In genomic region chr3:63693351-63693750, GRCh38 we compare ENCODE assay signal across 38 cellular contexts. TPM values are rescaled to one million over a fixed set of nuclear protein-coding genes. Genes with fewer than 3 reads are reported as not detected.
"Had no signal": no experiment of that assay in that cellular context is flagged by ENCODE, and none has a peak within 500 bp of the region (broad histone marks: within the 10 kb centered on the region; RNA-seq: fewer than 3 reads in every experiment).

No MANE protein-coding gene starts in this region.

- H3K27ac ChIP-seq: adrenal gland, ascending aorta, body of pancreas, brain microvascular endothelial cell, breast epithelium, cardiac muscle cell had no signal

- H3K27me3 ChIP-seq: adrenal gland, ascending aorta, body of pancreas, brain microvascular endothelial cell, breast epithelium, cardiac muscle cell had no signal

- FAIRE-seq: astrocyte had no signal

- H3K36me3 ChIP-seq: adrenal gland, ascending aorta, brain microvascular endothelial cell, breast epithelium, cardiac muscle cell had no signal

- H3K4me3 ChIP-seq: adrenal gland, ascending aorta, body of pancreas, breast epithelium, cardiac muscle cell had no signal

- ATAC-seq: activated naive CD4-positive, alpha-beta T cell treated with anti-CD3 and anti-CD28 coated beads, Interleukin-2, amount 50 U/mL, for 72 hours; activated naive CD8-positive, alpha-beta T cell treated with anti-CD3 and anti-CD28 coated beads, Interleukin-2, amount 50 U/mL, for 24 hours; activated T-cell treated with anti-CD3 and anti-CD28 coated beads, Interleukin-2, amount 50 U/mL, for 4 hours; activated T-cell treated with anti-CD3 and anti-CD28 coated beads, Interleukin-2, amount 50 U/mL, for 72 hours; activated T-helper 17 cell treated with anti-CD3 and anti-CD28 coated beads, Interleukin-2, amount 50 U/mL, for 72 hours; body of pancreas had no signal

- H3K4me1 ChIP-seq: adrenal gland, ascending aorta, body of pancreas, breast epithelium had no signal

- DNase-seq: activated effector memory CD4-positive, alpha-beta T cell treated with anti-CD3 and anti-CD28 coated beads, Interleukin-2, amount 50 U/mL, for 16 hours; activated effector memory CD4-positive, alpha-beta T cell treated with Interleukin-2 at 50 U/mL for 16 hours; activated gamma-delta T cell; activated gamma-delta T cell treated with Interleukin-2 at 50 U/mL for 16 hours; activated naive CD4-positive, alpha-beta T cell; activated naive CD4-positive, alpha-beta T cell treated with anti-CD3 and anti-CD28 coated beads for 36 hours; activated naive CD4-positive, alpha-beta T cell treated with anti-CD3 and anti-CD28 coated beads, Interleukin-2, amount 10 ng/mL, durations not matched to agents 7 days and 5 days; activated naive CD4-positive, alpha-beta T cell treated with anti-CD3 and anti-CD28 coated beads, Interleukin-2, amount 50 U/mL, for 16 hours; activated naive CD4-positive, alpha-beta T cell treated with Interleukin-2 at 50 U/mL for 16 hours; activated naive CD8-positive, alpha-beta T cell treated with anti-CD3 and anti-CD28 coated beads for 36 hours; activated naive CD8-positive, alpha-beta T cell treated with anti-CD3 and anti-CD28 coated beads, Interleukin-2, amount 10 ng/mL, durations not matched to agents 7 days and 5 days; activated naive CD8-positive, alpha-beta T cell treated with anti-CD3 and anti-CD28 coated beads, Interleukin-2, amount 50 U/mL, for 24 hours; activated T-cell treated with anti-CD3 and anti-CD28 coated beads, Interleukin-2, amount 50 U/mL, for 1 hour; activated T-cell treated with anti-CD3 and anti-CD28 coated beads, Interleukin-2, amount 50 U/mL, for 24 hours; activated T-cell treated with anti-CD3 and anti-CD28 coated beads, Interleukin-2, amount 50 U/mL, for 4 hours; activated T-cell treated with anti-CD3 and anti-CD28 coated beads, Interleukin-2, amount 50 U/mL, for 48 hours; activated T-cell treated with anti-CD3 and anti-CD28 coated beads, Interleukin-2, amount 50 U/mL, for 72 hours; adrenal gland; amniotic stem cell; amygdala; anterior cingulate cortex; aorta; body of pancreas; brain microvascular endothelial cell; caudate nucleus; central memory CD4-positive, alpha-beta T cell; cerebellar nuclear complex had no signal

RNA-seq across cellular contexts. Expression of gene SNTN, which starts 40.9 kb away (rescaled TPM):
- total RNA-seq: activated naive CD4-positive, alpha-beta T cell treated with anti-CD3 and anti-CD28 coated beads for 36 hours; activated naive CD4-positive, alpha-beta T cell treated with anti-CD3 and anti-CD28 coated beads, Interleukin-2, amount 50 U/mL, for 72 hours; activated naive CD8-positive, alpha-beta T cell treated with anti-CD3 and anti-CD28 coated beads for 36 hours; activated naive CD8-positive, alpha-beta T cell treated with anti-CD3 and anti-CD28 coated beads, Interleukin-2, amount 10 ng/mL, durations not matched to agents 7 days and 5 days; activated T-cell treated with anti-CD3 and anti-CD28 coated beads, Interleukin-2, amount 50 U/mL, for 4 hours; activated T-cell treated with anti-CD3 and anti-CD28 coated beads, Interleukin-2, amount 50 U/mL, for 72 hours; activated T-helper 1 cell treated with anti-CD3 and anti-CD28 coated beads, Interleukin-12 subunit alpha, Interleukin-12 subunit beta, Interleukin-2, Interleukin-4 antibody, amounts not matched to agents 30 ng/mL and 10 ng/mL and 1 ng/mL, durations not matched to agents 14 hours and 24 hours and 36 hours; activated T-helper 17 cell treated with anti-CD3 and anti-CD28 coated beads, Interleukin-2, amount 50 U/mL, for 72 hours; activated T-helper 2 cell treated with anti-CD3 and anti-CD28 coated beads, Interferon-gamma antibody, Interleukin-2, Interleukin-4, amounts not matched to agents 10 μg/mL and 5 μg/mL and 100 μg/mL, durations not matched to agents 14 hours and 24 hours and 36 hours; adrenal gland; aorta; ascending aorta; astrocyte; breast epithelium; cardiac septum; cerebellum; chondrocyte had no signal
- polyA plus RNA-seq: adrenal gland, aorta, cardiac muscle cell had no signal
